17 cellular contexts compared by ENCODE assay signal in genomic region chr7:130024390-130024789, GRCh38.
"Had no signal": no experiment of that assay in that cellular context is flagged by ENCODE, and none has a peak within 500 bp of the region (broad histone marks: within the 10 kb centered on the region; RNA-seq: fewer than 3 reads in every experiment).

No MANE protein-coding gene starts in this region.

- H3K9me3 ChIP-seq: adrenal gland, lower lobe of right lung, ovary, prostate gland, right atrium auricular region, tibial nerve had no signal

- H3K4me1 ChIP-seq: lower lobe of right lung, prostate gland, tibial nerve had no signal

- ATAC-seq: left lobe of liver, lower lobe of right lung, natural killer cell, WTC11 had no signal

- H3K27ac ChIP-seq: cardiac muscle cell, lower lobe of right lung, ovary, prostate gland, right atrium auricular region, tibial nerve had no signal

- DNase-seq: activated naive CD4-positive, alpha-beta T cell; activated T-cell treated with anti-CD3 and anti-CD28 coated beads, Interleukin-2, amount 50 U/mL, for 1 hour; adrenal gland; foreskin melanocyte; lower lobe of right lung; natural killer cell; ovary; stimulated activated CD4-positive, alpha-beta T cell treated with anti-CD3 and anti-CD28 coated beads, Interleukin-12 subunit alpha, Interleukin-12 subunit beta, amount 100 ng/mL, for 4 hours; stimulated activated CD4-positive, alpha-beta T cell treated with anti-CD3 and anti-CD28 coated beads, Interleukin-4, amount 100 ng/mL, for 4 hours; substantia nigra; T-helper 1 cell had no signal

- H3K4me3 ChIP-seq: adrenal gland, cardiac muscle cell, lower lobe of right lung, ovary, prostate gland, right atrium auricular region, tibial nerve had no signal

- H3K27me3 ChIP-seq: adrenal gland, cardiac muscle cell, ovary, right atrium auricular region, tibial nerve had no signal
